1 cellular context compared by ENCODE assay signal in genomic region chr5:39114155-39114554, GRCh38.
TF ChIP-seq lines count a peak whose summit lies in the region.

No MANE protein-coding gene starts in this region.

TF ChIP-seq in A549, 52 proteins besides CTCF, POLR2A, EP300 and RAD21:
- no peak for TF ChIP-seq CHD4 (IDR thresholded peaks at IDR 0.05; ENCODE audit: borderline replicate concordance)
- TF ChIP-seq PHF8 (IDR thresholded peaks at IDR 0.05; ENCODE audit: borderline replicate concordance, low read depth): no peak
- TF ChIP-seq MYC (IDR thresholded peaks at IDR 0.05; ENCODE audit: borderline replicate concordance, low read length): no peak
